Comparison of ENCODE assay signal across 8 cellular contexts in the genomic region with DNA sequence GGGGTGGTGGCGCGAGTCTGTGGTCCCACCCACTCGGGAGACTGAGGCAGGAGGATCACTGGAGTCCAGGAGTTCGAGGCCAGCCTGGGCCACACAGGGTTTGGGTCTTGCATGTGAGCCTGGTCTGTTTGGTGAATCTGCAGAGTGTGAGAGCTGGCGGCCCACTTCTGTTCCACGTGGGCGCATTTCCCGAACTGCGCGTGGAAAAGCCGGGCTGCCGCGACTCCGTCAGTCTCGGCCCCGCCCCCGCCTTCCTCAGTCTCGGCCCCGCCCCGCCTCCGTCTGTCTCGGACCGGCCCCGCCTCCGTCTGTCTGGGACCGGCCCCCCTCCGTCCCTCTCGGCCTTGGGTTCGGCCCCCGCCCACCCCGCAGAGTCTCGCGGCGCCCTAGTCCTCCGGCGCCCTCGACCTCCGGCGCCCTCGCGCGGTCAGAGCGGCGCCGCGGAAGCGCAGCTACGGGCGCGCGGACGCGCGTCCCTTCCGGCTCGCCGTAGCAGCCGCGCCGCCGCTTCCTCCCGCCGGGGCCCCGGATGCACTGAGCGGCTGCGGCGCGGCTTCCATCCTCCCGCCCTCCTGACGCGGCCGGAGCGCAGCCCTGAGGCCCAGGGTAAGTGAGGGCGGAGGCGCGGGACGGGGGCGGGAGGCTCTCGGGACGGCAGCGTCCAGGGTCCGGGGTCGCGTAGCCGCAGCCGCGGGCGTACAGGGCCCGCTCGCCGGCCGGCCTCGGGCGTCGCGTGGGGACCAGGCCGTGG. TPM values are rescaled to one million over a fixed set of nuclear protein-coding genes. Genes with fewer than 3 reads are reported as not detected.
DNase-seq lines count a peak whose midpoint lies in the region; ATAC-seq and TF ChIP-seq lines count a peak whose summit lies in the region.

A gene with protein sequence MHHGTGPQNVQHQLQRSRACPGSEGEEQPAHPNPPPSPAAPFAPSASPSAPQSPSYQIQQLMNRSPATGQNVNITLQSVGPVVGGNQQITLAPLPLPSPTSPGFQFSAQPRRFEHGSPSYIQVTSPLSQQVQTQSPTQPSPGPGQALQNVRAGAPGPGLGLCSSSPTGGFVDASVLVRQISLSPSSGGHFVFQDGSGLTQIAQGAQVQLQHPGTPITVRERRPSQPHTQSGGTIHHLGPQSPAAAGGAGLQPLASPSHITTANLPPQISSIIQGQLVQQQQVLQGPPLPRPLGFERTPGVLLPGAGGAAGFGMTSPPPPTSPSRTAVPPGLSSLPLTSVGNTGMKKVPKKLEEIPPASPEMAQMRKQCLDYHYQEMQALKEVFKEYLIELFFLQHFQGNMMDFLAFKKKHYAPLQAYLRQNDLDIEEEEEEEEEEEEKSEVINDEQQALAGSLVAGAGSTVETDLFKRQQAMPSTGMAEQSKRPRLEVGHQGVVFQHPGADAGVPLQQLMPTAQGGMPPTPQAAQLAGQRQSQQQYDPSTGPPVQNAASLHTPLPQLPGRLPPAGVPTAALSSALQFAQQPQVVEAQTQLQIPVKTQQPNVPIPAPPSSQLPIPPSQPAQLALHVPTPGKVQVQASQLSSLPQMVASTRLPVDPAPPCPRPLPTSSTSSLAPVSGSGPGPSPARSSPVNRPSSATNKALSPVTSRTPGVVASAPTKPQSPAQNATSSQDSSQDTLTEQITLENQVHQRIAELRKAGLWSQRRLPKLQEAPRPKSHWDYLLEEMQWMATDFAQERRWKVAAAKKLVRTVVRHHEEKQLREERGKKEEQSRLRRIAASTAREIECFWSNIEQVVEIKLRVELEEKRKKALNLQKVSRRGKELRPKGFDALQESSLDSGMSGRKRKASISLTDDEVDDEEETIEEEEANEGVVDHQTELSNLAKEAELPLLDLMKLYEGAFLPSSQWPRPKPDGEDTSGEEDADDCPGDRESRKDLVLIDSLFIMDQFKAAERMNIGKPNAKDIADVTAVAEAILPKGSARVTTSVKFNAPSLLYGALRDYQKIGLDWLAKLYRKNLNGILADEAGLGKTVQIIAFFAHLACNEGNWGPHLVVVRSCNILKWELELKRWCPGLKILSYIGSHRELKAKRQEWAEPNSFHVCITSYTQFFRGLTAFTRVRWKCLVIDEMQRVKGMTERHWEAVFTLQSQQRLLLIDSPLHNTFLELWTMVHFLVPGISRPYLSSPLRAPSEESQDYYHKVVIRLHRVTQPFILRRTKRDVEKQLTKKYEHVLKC (N-terminal part only) (plus strand): TSS at position 512 of the 751 bp plus-strand sequence. CDS start 10,678 bp downstream, outside the sequence.

- dilution Hi-C loops in mammary epithelial cell (cut with HindIII; ENCODE audit: low sequenced_read_pairs) = no loop called here

- H3K79me2 ChIP-seq in mammary epithelial cell (ENCODE audit: insufficient read depth, low read length) = peaks cover 46% of the 10 kb centered on the region

- H3K27me3 ChIP-seq in WERI-Rb-1 (ENCODE audit: insufficient read depth, low read depth, severe bottlenecking) (no peaks in the 10 kb centered on the region), mammary epithelial cell (ENCODE audit: insufficient read depth, low read length) (no peaks in the 10 kb centered on the region)

- CTCF ChIA-PET in mammary epithelial cell (lab: Charles Lee; ENCODE audit: low non-redundant PET) = interaction anchor here (0.6 kb wide), 1 partner anchor 14 kb away, joined by 3 read pairs; no protein-coding TSS in a partner anchor

- H3K4me3 Mint-ChIP-seq in immature natural killer cell = peak within 1 kb of the TSS; percentile 87 to 93 (median 91)

- H3K36me3 ChIP-seq in WERI-Rb-1 (no peaks in the 10 kb centered on the region), mammary epithelial cell (ENCODE audit: insufficient read depth, low read length) (no peaks in the 10 kb centered on the region)

- peaks cover 7% of the 10 kb centered on the region for H3K4me1 ChIP-seq in mammary epithelial cell (ENCODE audit: insufficient read depth, low read length)

- H3K9ac ChIP-seq in mammary epithelial cell (ENCODE audit: insufficient read depth, low read length) = peak within 1 kb of the TSS; percentile 71

- no peaks in the 10 kb centered on the region for H3K36me3 Mint-ChIP-seq in immature natural killer cell

- peak; percentile 62 for TF ChIP-seq CTCF in WERI-Rb-1 (IDR thresholded peaks at IDR 0.05; ENCODE audit: low read depth, low read length)
- TF ChIP-seq CTCF in mammary epithelial cell (conservative IDR thresholded peaks at IDR 0.05 in 1 of 2, IDR thresholded peaks at IDR 0.05 in 1 of 2; ENCODE audit: extremely low read depth in 1 of 2, insufficient read depth in 1 of 2, low read depth in 1 of 2, low read length in 2 of 2) = peak; percentile 35 to 53

- BruUV-seq in mammary epithelial cell (replicated peaks; lab: Mats Ljungman, UMichigan) = no TSS peak

- H4K20me1 ChIP-seq in mammary epithelial cell (ENCODE audit: insufficient read depth, low read length) = no peaks in the 10 kb centered on the region

- peak within 1 kb of the TSS; percentile 94 for H2AFZ ChIP-seq in mammary epithelial cell (ENCODE audit: low read depth, low read length)

- H3K27ac ChIP-seq in WERI-Rb-1 (peak within 1 kb of the TSS; percentile 85), mammary epithelial cell (ENCODE audit: insufficient read depth, low read depth, low read length) (peak within 1 kb of the TSS; percentile 64)

- no peaks in the 10 kb centered on the region for H3K9me3 Mint-ChIP-seq in immature natural killer cell

- 30% methylated on average over 5 of the region's 97 CpGs for WGBS in mammary epithelial cell (ENCODE audit: low coverage, missing lambda C conversion rate)

- in situ Hi-C loops in ACHN (cut with HindIII; ENCODE audit: low pct_ligation_motif_present, low pct_unique_long_range_greater_than_20kb, low sequenced_read_pairs) = no loop called here
- in situ Hi-C loops in mammary epithelial cell (cut with MboI; ENCODE audit: low sequenced_read_pairs in 2 of 2) = no loop called here

- H3K27me3 Mint-ChIP-seq in immature natural killer cell (ENCODE audit: low read depth in 3 of 3) = peaks cover 4 to 16% (median 5%) of the 10 kb centered on the region in 3 donors

- intact Hi-C loops in mammary epithelial cell (cut with micrococcal nuclease) = loop anchor here (1.0 to 5.0 kb wide), 6 partner anchors 21 to 1187 kb away; a partner anchor contains a TSS

- peak within 1 kb of the TSS; percentile 79 to 95 (median 93) for H3K27ac Mint-ChIP-seq in immature natural killer cell

- H3K4me1 Mint-ChIP-seq in immature natural killer cell = peaks cover 39 to 49% of the 10 kb centered on the region in 2 donors

- ATAC-seq in GM18868 (IDR thresholded peaks at IDR 0.05; ENCODE audit: unreplicated experiment) (peak; percentile 90), HG03108 (IDR thresholded peaks at IDR 0.05; ENCODE audit: unreplicated experiment) (peak; percentile 88)

- H3K9me3 ChIP-seq in WERI-Rb-1 (ENCODE audit: severe bottlenecking) = no peaks in the 10 kb centered on the region
- H3K9me3 ChIP-seq in mammary epithelial cell (replicated peaks; ENCODE audit: insufficient read depth, low read length) = no peaks in the 10 kb centered on the region

- peak within 1 kb of the TSS; percentile 98 for H3K4me2 ChIP-seq in mammary epithelial cell (ENCODE audit: insufficient read depth, low read depth, low read length)

- peak; percentile 98 for DNase-seq in ACHN
- DNase-seq in NCI-H2196 treated with DMSO at 0.1 percent for 48 hours (lab: John Stamatoyannopoulos, UW; ENCODE audit: unreplicated experiment) = peak; percentile 92
- DNase-seq in WERI-Rb-1 = peak; percentile 94
- DNase-seq in mammary epithelial cell = peak; percentile 93
- DNase-seq in immature natural killer cell = peak; percentile 93 to 94 (median 93)
- peak; percentile 78 for DNase-seq in smooth muscle cell of the brain vasculature (ENCODE audit: low read depth, low spot score)

- H3K4me3 ChIP-seq in WERI-Rb-1 (ENCODE audit: low read depth, low read length) = peak within 1 kb of the TSS; percentile 81
- peak within 1 kb of the TSS; percentile 82 to 87 (median 85) for H3K4me3 ChIP-seq in mammary epithelial cell (replicated peaks in 1 of 3; ENCODE audit: insufficient read depth in 1 of 3, low read depth in 2 of 3, low read length in 3 of 3)

RNA-seq across cellular contexts. Expression of the gene that starts here (rescaled TPM):
- 10 to 100 TPM; 15.5 to 48.0 TPM for total RNA-seq in mammary epithelial cell
- 3.6 TPM for polyA plus RNA-seq in mammary epithelial cell
- polyA minus RNA-seq in mammary epithelial cell = 30.6 TPM
- 1 to 10 TPM in 1 of 3 donors, under 1 TPM in 2; 0.05 to 4.1 (median 0.74) TPM for polyA plus RNA-seq in immature natural killer cell

Comparison
In these comparisons a context has a peak if more than half of its experiments do, and no peak if none do; other contexts are left out.
1. Peak in every context shown above with its lines: DNase-seq, ATAC-seq, H3K4me3 ChIP-seq and H3K27ac ChIP-seq.